Comparison of ENCODE assay signal across 18 cellular contexts in genomic region chr3:63972987-63973386, GRCh38. TPM values are rescaled to one million over a fixed set of nuclear protein-coding genes. Genes with fewer than 3 reads are reported as not detected.
DNase-seq lines count a peak whose midpoint lies in the region; ATAC-seq, FAIRE-seq and TF ChIP-seq lines count a peak whose summit lies in the region.
"Had no signal": no experiment of that assay in that cellular context is flagged by ENCODE, and none has a peak within 500 bp of the region (broad histone marks: within the 10 kb centered on the region; RNA-seq: fewer than 3 reads in every experiment).

No MANE protein-coding gene starts in this region.

- WGBS in heart right ventricle, 2 donors: 79 to 81% methylated on average over 4 of the region's 4 CpGs

- POLR2A ChIA-PET in CD8-positive, alpha-beta T cell (lab: Charles Lee): interaction anchor here (0.6 to 1.6 kb wide), 2 partner anchors 14 to 21 kb away, joined by 3 to 5 read pairs; no protein-coding TSS in a partner anchor

- no peaks in the 10 kb centered on the region for H3K9me3 ChIP-seq in CD4-positive, CD25-positive, alpha-beta regulatory T cell (ENCODE audit: control insufficient read depth in 2 of 2, low read length in 2 of 2)
- no peaks in the 10 kb centered on the region for H3K9me3 ChIP-seq in CD8-positive, alpha-beta T cell (ENCODE audit: low read length)
- H3K9me3 ChIP-seq in breast epithelium (no peaks in the 10 kb centered on the region), muscle layer of duodenum (ENCODE audit: control insufficient read depth in 1 of 2, low read length in 2 of 2) (no peaks in the 10 kb centered on the region), heart right ventricle (no peaks in the 10 kb centered on the region)

- H3K27ac Mint-ChIP-seq in CD4-positive, CD25-positive, alpha-beta regulatory T cell: peak overlapping the region; percentile 84 to 96 (median 92)
- H3K27ac Mint-ChIP-seq in CD8-positive, alpha-beta T cell: peak overlapping the region; percentile 84
- H3K27ac Mint-ChIP-seq: dendritic cell treated with granulocyte-macrophage colony-stimulating factor and Interleukin-4, amounts not matched to agents 40 ng/mL and 50 ng/mL, for 4 days had no signal

- H3K4me3 Mint-ChIP-seq in CD4-positive, CD25-positive, alpha-beta regulatory T cell: peak overlapping the region; percentile 60 to 74 (median 70)
- peak overlapping the region; percentile 64 for H3K4me3 Mint-ChIP-seq in CD8-positive, alpha-beta T cell
- H3K4me3 Mint-ChIP-seq: B cell; dendritic cell treated with granulocyte-macrophage colony-stimulating factor and Interleukin-4, amounts not matched to agents 40 ng/mL and 50 ng/mL, for 4 days had no signal

- H3K36me3 ChIP-seq in CD4-positive, CD25-positive, alpha-beta regulatory T cell (ENCODE audit: control insufficient read depth, insufficient read depth, low read length): peaks cover 20% of the 10 kb centered on the region
- H3K36me3 ChIP-seq in CD8-positive, alpha-beta T cell (ENCODE audit: insufficient read depth, low read length): peaks cover 11% of the 10 kb centered on the region
- no peaks in the 10 kb centered on the region for H3K36me3 ChIP-seq in breast epithelium
- peaks cover 0 to 6% of the 10 kb centered on the region in 2 donors for H3K36me3 ChIP-seq in muscle layer of duodenum (ENCODE audit: control insufficient read depth in 1 of 2, insufficient read depth in 2 of 2, low read length in 2 of 2)
- peaks cover 0 to 14% (median 0%) of the 10 kb centered on the region in 9 donors for H3K36me3 ChIP-seq in heart right ventricle

- peak overlapping the region; percentile 99 for H3K4me3 ChIP-seq in CD4-positive, CD25-positive, alpha-beta regulatory T cell (ENCODE audit: low read depth, low read length)
- H3K4me3 ChIP-seq in CD8-positive, alpha-beta T cell (ENCODE audit: low read depth, low read length): peak overlapping the region; percentile 4
- H3K4me3 ChIP-seq in breast epithelium: no peak overlapping the region
- H3K4me3 ChIP-seq in muscle layer of duodenum (ENCODE audit: low read depth in 1 of 2, low read length in 2 of 2): no peak overlapping the region
- H3K4me3 ChIP-seq in heart right ventricle: no peak overlapping the region

- CTCF ChIA-PET in CD8-positive, alpha-beta T cell (lab: Charles Lee): interaction anchor here (0.7 to 14.7 kb wide), 4 partner anchors 8 to 51 kb away, joined by 3 to 187 read pairs (median 86); no protein-coding TSS in a partner anchor

- peaks cover 29% of the 10 kb centered on the region for H3K36me3 Mint-ChIP-seq in CD4-positive, CD25-positive, alpha-beta regulatory T cell
- H3K36me3 Mint-ChIP-seq in CD8-positive, alpha-beta T cell: peaks cover 55% of the 10 kb centered on the region

- intact Hi-C loops in CD8-positive, alpha-beta T cell (cut with DNase I, micrococcal nuclease): no loop called here
- intact Hi-C loops in breast epithelium (cut with DNase I; ENCODE audit: low total_unique reads) (loop anchor here (5.0 kb wide), 1 partner anchor 49 kb away; the partner anchor contains the start of gene PSMD6), heart right ventricle (cut with DNase I) (no loop called here), posterior cingulate gyrus (cut with DNase I) (no loop called here)

- H3K9me3 Mint-ChIP-seq in CD4-positive, CD25-positive, alpha-beta regulatory T cell: no peaks in the 10 kb centered on the region
- no peaks in the 10 kb centered on the region for H3K9me3 Mint-ChIP-seq in CD8-positive, alpha-beta T cell
- H3K9me3 Mint-ChIP-seq: dendritic cell treated with granulocyte-macrophage colony-stimulating factor and Interleukin-4, amounts not matched to agents 40 ng/mL and 50 ng/mL, for 4 days; neural crest cell had no signal

- no peaks in the 10 kb centered on the region for H3K27me3 Mint-ChIP-seq in CD4-positive, CD25-positive, alpha-beta regulatory T cell
- no peaks in the 10 kb centered on the region for H3K27me3 Mint-ChIP-seq in CD8-positive, alpha-beta T cell (ENCODE audit: low read depth)
- H3K27me3 Mint-ChIP-seq: B cell; dendritic cell treated with granulocyte-macrophage colony-stimulating factor and Interleukin-4, amounts not matched to agents 40 ng/mL and 50 ng/mL, for 4 days had no signal

- no peak for ATAC-seq in CD4-positive, CD25-positive, alpha-beta regulatory T cell (ENCODE audit: low read depth in 2 of 2)
- no peak for ATAC-seq in CD8-positive, alpha-beta T cell
- no peak for ATAC-seq in heart right ventricle
- no peak for ATAC-seq in HG03175 (IDR thresholded peaks at IDR 0.05; ENCODE audit: unreplicated experiment)
- ATAC-seq: left ventricle myocardium superior had no signal

- H3K27me3 ChIP-seq in CD4-positive, CD25-positive, alpha-beta regulatory T cell (ENCODE audit: control insufficient read depth, insufficient read depth, low read length): no peaks in the 10 kb centered on the region
- H3K27me3 ChIP-seq in CD8-positive, alpha-beta T cell (ENCODE audit: insufficient read depth, low read length): no peaks in the 10 kb centered on the region
- H3K27me3 ChIP-seq in breast epithelium (no peaks in the 10 kb centered on the region), muscle layer of duodenum (ENCODE audit: low read depth, low read length) (no peaks in the 10 kb centered on the region), heart right ventricle (no peaks in the 10 kb centered on the region)

- H3K4me1 ChIP-seq in CD4-positive, CD25-positive, alpha-beta regulatory T cell (ENCODE audit: control insufficient read depth, insufficient read depth, low read length, poor library complexity, severe bottlenecking): peaks cover 99% of the 10 kb centered on the region
- H3K4me1 ChIP-seq in CD8-positive, alpha-beta T cell (ENCODE audit: insufficient read depth, low read length): peaks cover 87% of the 10 kb centered on the region
- H3K4me1 ChIP-seq in breast epithelium (peaks cover 0 to 32% of the 10 kb centered on the region in 2 donors), muscle layer of duodenum (ENCODE audit: control insufficient read depth in 1 of 2, insufficient read depth in 2 of 2, low read length in 2 of 2) (peaks cover 32 to 67% of the 10 kb centered on the region in 2 donors), heart right ventricle (peaks cover 0 to 86% (median 73%) of the 10 kb centered on the region in 9 donors)

- no peak for TF ChIP-seq POLR2A in breast epithelium (IDR thresholded peaks at IDR 0.05)
- no peak for TF ChIP-seq POLR2A in GM12892 (IDR thresholded peaks at IDR 0.05; ENCODE audit: low read depth, low read length)

- peaks cover 30 to 89% (median 80%) of the 10 kb centered on the region in 4 donors for H3K4me1 Mint-ChIP-seq in CD4-positive, CD25-positive, alpha-beta regulatory T cell
- peaks cover 93% of the 10 kb centered on the region for H3K4me1 Mint-ChIP-seq in CD8-positive, alpha-beta T cell (ENCODE audit: low read depth)

- FAIRE-seq in GM12892 (lab: Jason Lieb, UNC): no peak

- H3K27ac ChIP-seq in CD4-positive, CD25-positive, alpha-beta regulatory T cell (ENCODE audit: insufficient read depth, low read length, poor library complexity, severe bottlenecking): peak overlapping the region; percentile 86
- H3K27ac ChIP-seq in CD8-positive, alpha-beta T cell (ENCODE audit: low read depth, low read length): no peak overlapping the region
- H3K27ac ChIP-seq in breast epithelium: peak overlapping the region; percentile 35 to 39
- H3K27ac ChIP-seq in muscle layer of duodenum (ENCODE audit: low read length): peak overlapping the region; percentile 12
- no peak overlapping the region for H3K27ac ChIP-seq in heart right ventricle

- DNase-seq in CD4-positive, CD25-positive, alpha-beta regulatory T cell: no peak
- no peak for DNase-seq in CD8-positive, alpha-beta T cell
- DNase-seq in breast epithelium (ENCODE audit: low spot score in 2 of 2) (no peak), heart right ventricle (no peak), posterior cingulate gyrus (no peak), GM12892 (ENCODE audit: insufficient read length) (no peak)
- DNase-seq: activated CD8-positive, alpha-beta memory T cell treated with anti-CD3 and anti-CD28 coated beads, Interleukin-2, amount 50 U/mL, for 48 hours; anterior cingulate cortex; left ventricle myocardium superior; NCI-H2029; NCI-H510A treated with DMSO at 0.1 percent for 48 hours; OCI-M1; stimulated activated CD4-positive, alpha-beta T cell treated with anti-CD3 and anti-CD28 coated beads, Interleukin-4, amount 100 ng/mL, for 4 hours had no signal

- no peak for TF ChIP-seq CTCF in CD8-positive, alpha-beta T cell (IDR thresholded peaks at IDR 0.05)
- TF ChIP-seq CTCF in breast epithelium (IDR thresholded peaks at IDR 0.05): no peak
- TF ChIP-seq CTCF in heart right ventricle (IDR thresholded peaks at IDR 0.05): no peak

RNA-seq across cellular contexts. Expression of gene PSMD6, which starts 50.3 kb away (rescaled TPM):
- total RNA-seq in CD4-positive, CD25-positive, alpha-beta regulatory T cell: 86.7 TPM
- 100 to 1,000 TPM; 119 to 139 (median 124) TPM for polyA plus RNA-seq in CD4-positive, CD25-positive, alpha-beta regulatory T cell
- total RNA-seq in CD8-positive, alpha-beta T cell: 100 to 1,000 TPM; 134 to 138 TPM
- 10 to 100 TPM; 60.9 to 74.7 (median 69.8) TPM for total RNA-seq in breast epithelium
- total RNA-seq in heart right ventricle: 100 to 1,000 TPM in 1 of 10 donors, 10 to 100 TPM in 9; 76.6 to 103 (median 87.5) TPM
- 10 to 100 TPM; 39.0 to 85.3 TPM for polyA plus RNA-seq in heart right ventricle
- polyA plus RNA-seq in GM12892 (2012; ENCODE audit: missing spikeins): 97.1 TPM

Comparison
In these comparisons a context has a peak if more than half of its experiments do, and no peak if none do; other contexts are left out.
1. H3K27ac ChIP-seq: peak in CD4-positive, CD25-positive, alpha-beta regulatory T cell (single experiment), breast epithelium (2 of 2) and muscle layer of duodenum (single experiment); none in CD8-positive, alpha-beta T cell (single experiment) and heart right ventricle (0 of 10).
2. H3K4me3 ChIP-seq: peak in CD4-positive, CD25-positive, alpha-beta regulatory T cell (single experiment) and CD8-positive, alpha-beta T cell (single experiment); none in breast epithelium (0 of 3), muscle layer of duodenum (0 of 2) and heart right ventricle (0 of 10).